In genomic region chr1:221478050-221478949, GRCh38 we compare ENCODE assay signal across 8 cellular contexts.
DNase-seq lines count a peak whose midpoint lies in the region; ATAC-seq and TF ChIP-seq lines count a peak whose summit lies in the region.

No MANE protein-coding gene starts in this region.

- DNase-seq in ACHN (peak; percentile 86), NCI-H526 treated with DMSO at 0.1 percent for 48 hours (lab: John Stamatoyannopoulos, UW) (peak; percentile 8), middle frontal gyrus (ENCODE audit: extremely low spot score, low spot score) (peak; percentile 47)
- DNase-seq in activated CD4-positive, alpha-beta T cell treated with anti-CD3 and anti-CD28 coated beads, Interleukin-2, amount 50 U/mL, for 4 hours = peak; percentile 39 to 45
- DNase-seq in effector CD4-positive, alpha-beta T cell = peak; percentile 19
- DNase-seq in stimulated activated CD8-positive, alpha-beta memory T cell treated with anti-CD3 and anti-CD28 coated beads, Interleukin-4, amount 100 ng/mL, for 48 hours = peak; percentile 50

- ATAC-seq in GM18505 (IDR thresholded peaks at IDR 0.05; ENCODE audit: unreplicated experiment) = peak; percentile 93
- ATAC-seq in HG02981 (IDR thresholded peaks at IDR 0.05; ENCODE audit: unreplicated experiment) = peak; percentile 90

- in situ Hi-C loops in ACHN (cut with HindIII; ENCODE audit: low pct_ligation_motif_present, low pct_unique_long_range_greater_than_20kb, low sequenced_read_pairs) = no loop called here

- TF ChIP-seq POLR2A in GM18505 (IDR thresholded peaks at IDR 0.05; ENCODE audit: borderline replicate concordance, extremely low read depth, insufficient read depth, insufficient read length) = no peak

Comparison
In these comparisons a context has a peak if more than half of its experiments do, and no peak if none do; other contexts are left out.
1. Peak in every context shown above with its lines: DNase-seq and ATAC-seq.
2. DNase-seq: peak in every context shown above with its lines; median percentile 86 in ACHN; 50 in stimulated activated CD8-positive, alpha-beta memory T cell treated with anti-CD3 and anti-CD28 coated beads, Interleukin-4, amount 100 ng/mL, for 48 hours; 47 in middle frontal gyrus; 42 in activated CD4-positive, alpha-beta T cell treated with anti-CD3 and anti-CD28 coated beads, Interleukin-2, amount 50 U/mL, for 4 hours; 19 in effector CD4-positive, alpha-beta T cell; 8 in NCI-H526 treated with DMSO at 0.1 percent for 48 hours.